ENCODE assay signal across 19 cellular contexts in the genomic region with DNA sequence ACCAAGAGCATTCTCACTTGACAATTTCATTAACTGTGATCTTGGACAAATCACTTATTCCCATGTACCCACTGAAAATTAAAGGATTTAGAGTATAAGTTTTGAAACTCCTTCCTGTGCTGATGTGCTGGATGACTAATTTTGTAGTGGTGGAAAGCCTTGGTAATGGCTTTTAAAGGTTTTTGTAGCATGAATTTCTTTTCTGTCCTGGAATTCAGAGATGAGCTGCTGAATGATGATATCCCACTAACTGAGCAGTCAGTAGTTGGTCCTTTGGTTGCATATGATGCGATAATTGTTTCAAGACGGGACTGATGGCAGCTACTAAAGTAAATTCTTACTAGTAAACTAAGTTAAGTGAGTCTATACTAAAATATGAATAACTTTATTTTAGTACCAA. TPM values are rescaled to one million over a fixed set of nuclear protein-coding genes. Genes with fewer than 3 reads are reported as not detected.
A peak's percentile ranks its signal among the peaks of the same experiment; 100 is the strongest.
DNase-seq lines count a peak whose midpoint lies in the region; ATAC-seq and TF ChIP-seq lines count a peak whose summit lies in the region.
"Had no signal": no experiment of that assay in that cellular context is flagged by ENCODE, and none has a peak within 500 bp of the region (broad histone marks: within the 10 kb centered on the region; RNA-seq: fewer than 3 reads in every experiment).

No MANE protein-coding gene starts in this region.

- no peak overlapping the region for H2AFZ ChIP-seq in Loucy (ENCODE audit: low read length)

- H3K36me3 ChIP-seq in Loucy (ENCODE audit: insufficient read depth, low read length), result peaks cover 92% of the 10 kb centered on the region
- H3K36me3 ChIP-seq in effector memory CD4-positive, alpha-beta T cell (ENCODE audit: control insufficient read depth, insufficient read depth, low read length), result peaks cover 60% of the 10 kb centered on the region
- peaks cover 99% of the 10 kb centered on the region for H3K36me3 ChIP-seq in skeletal muscle satellite cell (ENCODE audit: insufficient read depth, low read length)
- peaks cover 100% of the 10 kb centered on the region for H3K36me3 ChIP-seq in SJCRH30

- H3K27ac ChIP-seq in effector memory CD4-positive, alpha-beta T cell (ENCODE audit: insufficient read depth, low read length, poor library complexity, severe bottlenecking), result peak overlapping the region; percentile 34
- H3K27ac ChIP-seq in SJCRH30, result no peak overlapping the region
- H3K27ac ChIP-seq: ascending aorta, HL-60, psoas muscle had no signal

- peak overlapping the region; percentile 95 for H3K4me2 ChIP-seq in Loucy (ENCODE audit: low read depth, low read length, poor library complexity, severe bottlenecking)
- H3K4me2 ChIP-seq in skeletal muscle satellite cell (ENCODE audit: low read length), result peak overlapping the region; percentile 31

- peaks cover 96% of the 10 kb centered on the region for H3K79me2 ChIP-seq in Loucy (ENCODE audit: insufficient read depth, low read length)

- H3K4me3 Mint-ChIP-seq in activated T-cell treated with anti-CD3 and anti-CD28 coated beads, Interleukin-2, amount 50 U/mL, for 72 hours, result peak overlapping the region; percentile 93 to 94

- H3K9me3 ChIP-seq in Loucy (ENCODE audit: insufficient read depth, low read depth, low read length) (no peaks in the 10 kb centered on the region), skeletal muscle satellite cell (replicated peaks; ENCODE audit: low read length) (no peaks in the 10 kb centered on the region), SJCRH30 (replicated peaks) (no peaks in the 10 kb centered on the region)
- no peaks in the 10 kb centered on the region for H3K9me3 ChIP-seq in effector memory CD4-positive, alpha-beta T cell (ENCODE audit: control insufficient read depth, low read length)
- H3K9me3 ChIP-seq: ascending aorta, psoas muscle had no signal

- no peaks in the 10 kb centered on the region for H3K9me3 Mint-ChIP-seq in activated T-cell treated with anti-CD3 and anti-CD28 coated beads, Interleukin-2, amount 50 U/mL, for 72 hours

- H3K4me3 ChIP-seq in Loucy (ENCODE audit: low read length, poor library complexity, severe bottlenecking) (peak overlapping the region; percentile 97), skeletal muscle satellite cell (ENCODE audit: low read length) (no peak overlapping the region), SJCRH30 (no peak overlapping the region)
- H3K4me3 ChIP-seq in effector memory CD4-positive, alpha-beta T cell (ENCODE audit: insufficient read depth, low read depth, low read length, poor library complexity, severe bottlenecking), result no peak overlapping the region
- H3K4me3 ChIP-seq: ascending aorta, psoas muscle had no signal

- H4K20me1 ChIP-seq in Loucy (ENCODE audit: insufficient read depth, low read length, poor library complexity, severe bottlenecking), result peaks cover 98% of the 10 kb centered on the region

- H3K4me1 Mint-ChIP-seq in activated T-cell treated with anti-CD3 and anti-CD28 coated beads, Interleukin-2, amount 50 U/mL, for 72 hours (ENCODE audit: low read depth), result peaks cover 81% of the 10 kb centered on the region

- no peaks in the 10 kb centered on the region for H3K9me2 ChIP-seq in Loucy (replicated peaks; ENCODE audit: low read depth, low read length)

- no peak for TF ChIP-seq CTCF in Loucy (conservative IDR thresholded peaks at IDR 0.05; ENCODE audit: low read length)

- ATAC-seq in activated T-cell treated with anti-CD3 and anti-CD28 coated beads, Interleukin-2, amount 50 U/mL, for 72 hours (replicated peaks in 1 of 2), result no peak
- ATAC-seq: psoas muscle had no signal

- H3K4me1 ChIP-seq in Loucy (ENCODE audit: insufficient read depth, low read length, poor library complexity, severe bottlenecking), result peaks cover 72% of the 10 kb centered on the region
- peaks cover 17% of the 10 kb centered on the region for H3K4me1 ChIP-seq in effector memory CD4-positive, alpha-beta T cell (ENCODE audit: control insufficient read depth, insufficient read depth, low read length, poor library complexity, severe bottlenecking)
- H3K4me1 ChIP-seq in skeletal muscle satellite cell (ENCODE audit: control insufficient read depth, insufficient read depth, low read length), result peaks cover 42% of the 10 kb centered on the region
- peaks cover 10% of the 10 kb centered on the region for H3K4me1 ChIP-seq in SJCRH30

- H3K27ac Mint-ChIP-seq in activated T-cell treated with anti-CD3 and anti-CD28 coated beads, Interleukin-2, amount 50 U/mL, for 72 hours, result peak overlapping the region; percentile 98

- DNase-seq in activated T-cell treated with anti-CD3 and anti-CD28 coated beads, Interleukin-2, amount 50 U/mL, for 72 hours, result no peak
- DNase-seq in activated T-cell treated with anti-CD3 and anti-CD28 coated beads, Interleukin-2, amount 50 U/mL, for 1 hour, result no peak
- DNase-seq in effector memory CD4-positive, alpha-beta T cell, result no peak
- DNase-seq in iPS-NIHi11 (ENCODE audit: low spot score) (no peak), HuH-7 (ENCODE audit: low spot score) (no peak), SJCRH30 (no peak)
- DNase-seq: EL; foreskin melanocyte; GOT3; kidney; NCI-H2029 treated with DMSO at 0.1 percent for 48 hours; NCI-H748 treated with DMSO at 0.1 percent for 48 hours; psoas muscle; Right ventricle myocardium superior; stimulated activated CD4-positive, alpha-beta T cell treated with anti-CD3 and anti-CD28 coated beads, Interleukin-2, amount 100 ng/mL, for 24 hours had no signal

- H3K27me3 ChIP-seq in Loucy (ENCODE audit: insufficient read depth, low read length, poor library complexity, severe bottlenecking) (peaks cover 8% of the 10 kb centered on the region), skeletal muscle satellite cell (ENCODE audit: control insufficient read depth, insufficient read depth, low read length) (no peaks in the 10 kb centered on the region), SJCRH30 (no peaks in the 10 kb centered on the region)
- no peaks in the 10 kb centered on the region for H3K27me3 ChIP-seq in effector memory CD4-positive, alpha-beta T cell (replicated peaks; ENCODE audit: control insufficient read depth, insufficient read depth, low read length, poor library complexity, severe bottlenecking)
- H3K27me3 ChIP-seq: ascending aorta had no signal

- peaks cover 27 to 84% of the 10 kb centered on the region in 2 donors for H3K36me3 Mint-ChIP-seq in activated T-cell treated with anti-CD3 and anti-CD28 coated beads, Interleukin-2, amount 50 U/mL, for 72 hours (ENCODE audit: insufficient read depth in 2 of 2)

- H3K9ac ChIP-seq in Loucy (ENCODE audit: low read depth, low read length, poor library complexity, severe bottlenecking) (peak overlapping the region; percentile 45), skeletal muscle satellite cell (ENCODE audit: low read depth, low read length) (no peak overlapping the region)

- 0 out of 2 replicates have a peak, but pooled peaks cover 3% of the 10 kb centered on the region for H3F3A ChIP-seq in Loucy (ENCODE audit: low read depth)

- no peaks in the 10 kb centered on the region for H3K27me3 Mint-ChIP-seq in activated T-cell treated with anti-CD3 and anti-CD28 coated beads, Interleukin-2, amount 50 U/mL, for 72 hours (ENCODE audit: low read depth)

RNA-seq across cellular contexts. Expression of a gene that starts 5.2 kb away (rescaled TPM):
- total RNA-seq in activated T-cell treated with anti-CD3 and anti-CD28 coated beads, Interleukin-2, amount 50 U/mL, for 72 hours, result 1,000 to 10,000 TPM; 1,534 to 1,619 TPM
- total RNA-seq in skeletal muscle satellite cell (2012; rRNA removed), result 1,301 and 1,416 TPM in 2 replicates
- 3,395 and 3,707 TPM in 2 replicates for total RNA-seq in SJCRH30 (2014; rRNA removed; shearing (Covaris generic))

RNA-seq across cellular contexts. Expression of a gene that starts 52.2 kb away (rescaled TPM):
- total RNA-seq in activated T-cell treated with anti-CD3 and anti-CD28 coated beads, Interleukin-2, amount 50 U/mL, for 72 hours, result 10 to 100 TPM; 30.8 to 40.1 TPM
- total RNA-seq in skeletal muscle satellite cell (2012; rRNA removed), result 15.5 and 17.7 TPM in 2 replicates
- 22.4 and 31.6 TPM in 2 replicates for total RNA-seq in SJCRH30 (2014; rRNA removed; shearing (Covaris generic))
